Comparison of ENCODE assay signal across 18 cellular contexts in genomic region chr11:35218956-35219355, GRCh38.
DNase-seq lines count a peak whose midpoint lies in the region; ATAC-seq and TF ChIP-seq lines count a peak whose summit lies in the region.
"Had no signal": no experiment of that assay in that cellular context is flagged by ENCODE, and none has a peak within 500 bp of the region (broad histone marks: within the 10 kb centered on the region; RNA-seq: fewer than 3 reads in every experiment).

No MANE protein-coding gene starts in this region.

- H3K27me3 ChIP-seq in CD4-positive, CD25-positive, alpha-beta regulatory T cell (ENCODE audit: control insufficient read depth, insufficient read depth, low read length) = no peaks in the 10 kb centered on the region
- no peaks in the 10 kb centered on the region for H3K27me3 ChIP-seq in IMR-90 (ENCODE audit: control insufficient read depth, insufficient read depth, low read length)
- H3K27me3 ChIP-seq: SJSA1 had no signal

- TF ChIP-seq POLR2A in IMR-90 (IDR thresholded peaks at IDR 0.05; ENCODE audit: low read depth, low read length) = no peak

- no peaks in the 10 kb centered on the region for H3K9me3 ChIP-seq in CD4-positive, CD25-positive, alpha-beta regulatory T cell (ENCODE audit: control insufficient read depth in 2 of 2, low read length in 2 of 2)
- no peaks in the 10 kb centered on the region for H3K9me3 ChIP-seq in IMR-90 (ENCODE audit: control insufficient read depth, insufficient read depth, low read length)
- H3K9me3 ChIP-seq: SJSA1 had no signal

- peak overlapping the region; percentile 51; the same call in 1 of the 2 replicates for H2BK120ac ChIP-seq in IMR-90 (ENCODE audit: low read depth, low read length)

- H2AFZ ChIP-seq in IMR-90 (replicated peaks; ENCODE audit: low read length, poor library complexity) = no peak overlapping the region

- in situ Hi-C loops in IMR-90 (cut with MboI; ENCODE audit: low sequenced_read_pairs) = no loop called here

- peak overlapping the region; percentile 27; the same call in 1 of the 2 replicates for H2AK5ac ChIP-seq in IMR-90 (ENCODE audit: low read depth, low read length)

- no peak overlapping the region for H3K4me3 ChIP-seq in CD4-positive, CD25-positive, alpha-beta regulatory T cell (ENCODE audit: low read depth, low read length)
- H3K4me3 ChIP-seq in IMR-90 (ENCODE audit: insufficient read depth, low read depth, low read length) = no peak overlapping the region
- H3K4me3 ChIP-seq: SJSA1 had no signal

- 0 out of 2 replicates have a peak overlapping the region, but pooled peaks have one; percentile 14 for H3K14ac ChIP-seq in IMR-90 (replicated peaks; ENCODE audit: low read depth, low read length)

- peak overlapping the region; percentile 31; the same call in 1 of the 3 replicates for H2BK15ac ChIP-seq in IMR-90 (ENCODE audit: low read depth, low read length)

- peak overlapping the region; percentile 58 for H4K91ac ChIP-seq in IMR-90 (ENCODE audit: insufficient read depth, low read depth, low read length)

- peak overlapping the region; percentile 48; the same call in 1 of the 2 replicates for H2BK20ac ChIP-seq in IMR-90 (ENCODE audit: low read depth, low read length)

- no peak overlapping the region for H3K27ac ChIP-seq in CD4-positive, CD25-positive, alpha-beta regulatory T cell (ENCODE audit: insufficient read depth, low read length, poor library complexity, severe bottlenecking)
- H3K27ac ChIP-seq in IMR-90 (ENCODE audit: insufficient read depth, low read length) = peak overlapping the region; percentile 80
- H3K27ac ChIP-seq: HL-60, SJSA1 had no signal

- H3K36me3 Mint-ChIP-seq in CD4-positive, CD25-positive, alpha-beta regulatory T cell = peaks cover 73% of the 10 kb centered on the region
- H3K36me3 Mint-ChIP-seq in central memory CD8-positive, alpha-beta T cell (ENCODE audit: insufficient read depth) = peaks cover 87% of the 10 kb centered on the region
- H3K36me3 Mint-ChIP-seq in osteocyte (ENCODE audit: unreplicated experiment) = peaks cover 43% of the 10 kb centered on the region

- H3K79me1 ChIP-seq in IMR-90 (ENCODE audit: low read depth in 1 of 2, low read length in 2 of 2) = peaks cover 39 to 81% of the 10 kb centered on the region in 2 experiments

- TF ChIP-seq CTCF in IMR-90 (conservative IDR thresholded peaks at IDR 0.05; ENCODE audit: low read depth, low read length) (no peak), osteocyte (IDR thresholded peaks at IDR 0.05) (no peak)

- H4K20me1 ChIP-seq in IMR-90 (ENCODE audit: insufficient read depth, low read length) = peaks cover 3% of the 10 kb centered on the region; the same call in 1 of the 2 replicates

- peaks cover 37% of the 10 kb centered on the region for H3K4me1 ChIP-seq in CD4-positive, CD25-positive, alpha-beta regulatory T cell (ENCODE audit: control insufficient read depth, insufficient read depth, low read length, poor library complexity, severe bottlenecking)
- H3K4me1 ChIP-seq in IMR-90 (ENCODE audit: control insufficient read depth, insufficient read depth, low read length) = peaks cover 48% of the 10 kb centered on the region

- H3K56ac ChIP-seq in IMR-90 (ENCODE audit: extremely low read depth, insufficient read depth, low read length) = no peak overlapping the region

- peak overlapping the region; percentile 63 for H2BK5ac ChIP-seq in IMR-90 (ENCODE audit: low read depth, low read length, poor library complexity, severe bottlenecking)

- peak overlapping the region; percentile 26 to 59 (median 30) for H3K27ac Mint-ChIP-seq in CD4-positive, CD25-positive, alpha-beta regulatory T cell
- peak overlapping the region; percentile 85 for H3K27ac Mint-ChIP-seq in central memory CD8-positive, alpha-beta T cell (ENCODE audit: low read depth)
- H3K27ac Mint-ChIP-seq in osteocyte (ENCODE audit: unreplicated experiment) = peak overlapping the region; percentile 52

- H3K36me3 ChIP-seq in CD4-positive, CD25-positive, alpha-beta regulatory T cell (ENCODE audit: control insufficient read depth, insufficient read depth, low read length) = peaks cover 92% of the 10 kb centered on the region
- peaks cover 70% of the 10 kb centered on the region for H3K36me3 ChIP-seq in IMR-90 (ENCODE audit: control insufficient read depth, insufficient read depth, low read length)

- CTCF ChIA-PET in IMR-90 (lab: Yijun Ruan, JAX) = interaction anchor here (0.6 kb wide), 1 partner anchor 85 kb away, joined by 3 read pairs; no protein-coding TSS in a partner anchor

- no TSS peak for BruUV-seq in IMR-90 (replicated peaks; lab: Mats Ljungman, UMichigan)

- ATAC-seq in CD4-positive, CD25-positive, alpha-beta regulatory T cell (ENCODE audit: low read depth in 2 of 2) = no peak
- ATAC-seq in IMR-90 (ENCODE audit: low read depth) (peak; percentile 25), GM21367 (IDR thresholded peaks at IDR 0.05; ENCODE audit: unreplicated experiment) (no peak)
- no peak for ATAC-seq in central memory CD8-positive, alpha-beta T cell (replicated peaks; ENCODE audit: extremely low read depth, poor library complexity, severe bottlenecking)
- ATAC-seq: stimulated activated memory B cell treated with anti-CD40 and anti-IgM and Interleukin-4, amounts not matched to agents 10 μg/mL and 1 μg/mL and 100 μg/mL, for 72 hours had no signal

- intact Hi-C loops in IMR-90 (cut with micrococcal nuclease) = loop anchor here (2.0 to 5.0 kb wide), 2 partner anchors 77 to 174 kb away; no protein-coding TSS in a partner anchor

- POLR2A ChIA-PET in IMR-90 (lab: Charles Lee; ENCODE audit: unreplicated experiment) = no interaction called here

- H3K4me2 ChIP-seq in IMR-90 (ENCODE audit: low read depth, low read length) = peak overlapping the region; percentile 11; the same call in 1 of the 2 replicates

- H4K5ac ChIP-seq in IMR-90 (ENCODE audit: low read depth, low read length) = peak overlapping the region; percentile 53

- H3K4me1 Mint-ChIP-seq in CD4-positive, CD25-positive, alpha-beta regulatory T cell = peaks cover 22 to 49% (median 38%) of the 10 kb centered on the region in 4 donors
- H3K4me1 Mint-ChIP-seq in central memory CD8-positive, alpha-beta T cell = peaks cover 36% of the 10 kb centered on the region
- peaks cover 45% of the 10 kb centered on the region for H3K4me1 Mint-ChIP-seq in osteocyte (ENCODE audit: unreplicated experiment)

- H3K4me3 Mint-ChIP-seq in CD4-positive, CD25-positive, alpha-beta regulatory T cell = no peak overlapping the region
- H3K4me3 Mint-ChIP-seq in central memory CD8-positive, alpha-beta T cell = no peak overlapping the region
- H3K4me3 Mint-ChIP-seq in osteocyte (ENCODE audit: unreplicated experiment) = no peak overlapping the region
- H3K4me3 Mint-ChIP-seq: CD14-positive monocyte; stimulated activated memory B cell treated with anti-CD40 and anti-IgM and Interleukin-4, amounts not matched to agents 10 μg/mL and 1 μg/mL and 100 μg/mL, for 72 hours had no signal

- H2AK9ac ChIP-seq in IMR-90 (replicated peaks; ENCODE audit: low read depth, low read length, poor library complexity) = no peak overlapping the region

- no peak for TF ChIP-seq RAD21 in IMR-90 (IDR thresholded peaks at IDR 0.05; ENCODE audit: low read length)

- no CpG with 5 or more reads among the region's 1 CpG for WGBS in IMR-90 (ENCODE audit: extremely low coverage in 2 of 2, insufficient read length in 1 of 2), 2 experiments

- H4K8ac ChIP-seq in IMR-90 (ENCODE audit: low read depth in 2 of 2, low read length in 2 of 2) = peak overlapping the region; percentile 19 to 67

- no peaks in the 10 kb centered on the region for H3K27me3 Mint-ChIP-seq in CD4-positive, CD25-positive, alpha-beta regulatory T cell
- no peaks in the 10 kb centered on the region for H3K27me3 Mint-ChIP-seq in central memory CD8-positive, alpha-beta T cell
- no peaks in the 10 kb centered on the region for H3K27me3 Mint-ChIP-seq in osteocyte (ENCODE audit: unreplicated experiment)
- H3K27me3 Mint-ChIP-seq: stimulated activated memory B cell treated with anti-CD40 and anti-IgM and Interleukin-4, amounts not matched to agents 10 μg/mL and 1 μg/mL and 100 μg/mL, for 72 hours had no signal

- peaks cover 16% of the 10 kb centered on the region for H3K9me1 ChIP-seq in IMR-90 (ENCODE audit: insufficient read depth, low read length)

- H3K23ac ChIP-seq in IMR-90 (ENCODE audit: low read depth, low read length) = peak overlapping the region; percentile 2; the same call in 1 of the 2 replicates

- peak overlapping the region; percentile 79 for H3K18ac ChIP-seq in IMR-90 (ENCODE audit: low read depth, low read length)

- H3K4ac ChIP-seq in IMR-90 (ENCODE audit: low read depth, low read length) = peak overlapping the region; percentile 51

- DNase-seq in CD4-positive, CD25-positive, alpha-beta regulatory T cell = no peak
- peak; percentile 87 for DNase-seq in IMR-90
- no peak for DNase-seq in central memory CD8-positive, alpha-beta T cell (ENCODE audit: low spot score in 2 of 2)
- no peak for DNase-seq in osteocyte (ENCODE audit: extremely low spot score, unreplicated experiment)
- DNase-seq in EL = no peak
- DNase-seq in HPDE6-E6E7 (ENCODE audit: extremely low spot score) = no peak
- DNase-seq in activated CD8-positive, alpha-beta memory T cell treated with anti-CD3 and anti-CD28 coated beads, Interleukin-2, amount 50 U/mL, for 48 hours = no peak
- DNase-seq: activated CD4-positive, alpha-beta T cell treated with anti-CD3 and anti-CD28 coated beads, Interleukin-2, amount 50 U/mL, for 1 hour; activated gamma-delta T cell treated with Interleukin-2 at 50 U/mL for 16 hours; head of caudate nucleus; islet precursor cell; NCI-H1436; occipital lobe had no signal

- no peak overlapping the region for H3K9ac ChIP-seq in IMR-90 (ENCODE audit: low read depth, low read length)

- H3K9me3 Mint-ChIP-seq in CD4-positive, CD25-positive, alpha-beta regulatory T cell = peaks cover 0 to 2% (median 0%) of the 10 kb centered on the region in 7 donors
- H3K9me3 Mint-ChIP-seq in central memory CD8-positive, alpha-beta T cell = no peaks in the 10 kb centered on the region
- H3K9me3 Mint-ChIP-seq in osteocyte (ENCODE audit: unreplicated experiment) = no peaks in the 10 kb centered on the region
- H3K9me3 Mint-ChIP-seq: CD14-positive monocyte; stimulated activated memory B cell treated with anti-CD40 and anti-IgM and Interleukin-4, amounts not matched to agents 10 μg/mL and 1 μg/mL and 100 μg/mL, for 72 hours had no signal

- dilution Hi-C loops in IMR-90 (cut with HindIII; ENCODE audit: low sequenced_read_pairs, unreplicated experiment) = no loop called here

TF ChIP-seq in IMR-90, 13 proteins besides CTCF, POLR2A, EP300 and RAD21:
- TF ChIP-seq FOS (IDR thresholded peaks at IDR 0.05; ENCODE audit: low read depth, low read length) (0 out of 2 replicates have a peak, but pooled peaks have one; percentile 12), CHD1 (IDR thresholded peaks at IDR 0.05; ENCODE audit: low read depth, low read length) (no peak), RCOR1 (IDR thresholded peaks at IDR 0.05; ENCODE audit: insufficient replicate concordance, low read length) (no peak)

Comparison
In these comparisons a context has a peak if more than half of its experiments do, and no peak if none do; other contexts are left out.
1. H3K27ac Mint-ChIP-seq: peak in every context shown above with its lines; median percentile 85 in central memory CD8-positive, alpha-beta T cell; 52 in osteocyte; 30 in CD4-positive, CD25-positive, alpha-beta regulatory T cell.